In the genomic region with DNA sequence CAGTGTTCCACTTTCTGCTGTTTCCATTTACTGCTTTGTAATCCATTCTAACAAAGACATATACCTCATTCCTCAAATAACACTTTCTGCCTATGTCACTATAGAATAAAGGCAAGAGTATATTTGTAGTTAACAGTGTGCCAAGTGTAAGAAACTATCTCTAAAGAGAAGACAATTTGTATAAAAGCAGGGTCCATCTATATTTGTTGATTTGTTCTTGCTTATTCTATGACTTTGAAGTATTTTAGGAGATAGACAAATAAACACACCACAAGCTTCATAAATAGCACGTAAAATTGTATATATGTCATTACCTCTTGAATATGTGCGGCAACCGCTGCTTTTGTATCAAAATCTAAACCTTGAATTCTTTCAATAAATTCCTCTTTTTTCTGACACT, we compare ENCODE assay signal across 22 cellular contexts. TPM values are rescaled to one million over a fixed set of nuclear protein-coding genes. Genes with fewer than 3 reads are reported as not detected.
A peak's percentile ranks its signal among the peaks of the same experiment; 100 is the strongest.
DNase-seq lines count a peak whose midpoint lies in the region; ATAC-seq, FAIRE-seq and TF ChIP-seq lines count a peak whose summit lies in the region.
"Had no signal": no experiment of that assay in that cellular context is flagged by ENCODE, and none has a peak within 500 bp of the region (broad histone marks: within the 10 kb centered on the region; RNA-seq: fewer than 3 reads in every experiment).

No MANE protein-coding gene starts in this region.

- no TSS peak for BruUV-seq in OCI-LY7 (replicated peaks; lab: Mats Ljungman, UMichigan)
- BruUV-seq in endothelial cell of umbilical vein (replicated peaks; lab: Mats Ljungman, UMichigan), result no TSS peak

- no peak for ATAC-seq in A549

- H3K9me2 ChIP-seq in OCI-LY7 (ENCODE audit: insufficient read depth, low read length), result no peaks in the 10 kb centered on the region

- POLR2A ChIA-PET in A549 (lab: Yijun Ruan, JAX), result interaction anchor here (1.3 kb wide), 1 partner anchor 56 kb away, joined by 3 read pairs; the partner anchor contains the start of gene CCDC88A
- POLR2A ChIA-PET in OCI-LY7 (lab: Charles Lee), result interaction anchor here (1.0 to 1.7 kb wide), 4 partner anchors 10 to 53 kb away, joined by 3 to 6 read pairs (median 4); no protein-coding TSS in a partner anchor
- POLR2A ChIA-PET in endothelial cell of umbilical vein (lab: Charles Lee), result no interaction called here

- peak overlapping the region; percentile 40 for H3K4me2 ChIP-seq in A549
- H3K4me2 ChIP-seq in OCI-LY7 (ENCODE audit: low read length), result peak overlapping the region; percentile 56; the same call in 1 of the 2 replicates
- H3K4me2 ChIP-seq in endothelial cell of umbilical vein (ENCODE audit: insufficient read depth, low read length), result no peak overlapping the region

- no peaks in the 10 kb centered on the region for H3K9me3 ChIP-seq in A549
- H3K9me3 ChIP-seq in OCI-LY7 (ENCODE audit: low read length), result no peaks in the 10 kb centered on the region
- no peaks in the 10 kb centered on the region for H3K9me3 ChIP-seq in endothelial cell of umbilical vein (replicated peaks; ENCODE audit: control insufficient read depth, insufficient read depth, low read length)
- H3K9me3 ChIP-seq: BE2C, Caco-2 had no signal

- WGBS in A549 (ENCODE audit: missing lambda C conversion rate), result 91% methylated on average over 3 of the region's 3 CpGs

- intact Hi-C loops in OCI-LY7 (cut with micrococcal nuclease; ENCODE audit: unreplicated experiment), result no loop called here
- intact Hi-C loops in endothelial cell of umbilical vein (cut with micrococcal nuclease), result loop anchor here (1.0 to 5.0 kb wide), 2 partner anchors 39 to 55 kb away; no protein-coding TSS in a partner anchor

- TF ChIP-seq POLR2A in A549 (IDR thresholded peaks at IDR 0.05; ENCODE audit: low read length), result no peak
- TF ChIP-seq POLR2A in endothelial cell of umbilical vein (IDR thresholded peaks at IDR 0.05; ENCODE audit: low read depth, low read length), result no peak

- H3K4me1 ChIP-seq in A549 (peaks cover 16% of the 10 kb centered on the region), OCI-LY7 (ENCODE audit: insufficient read depth, low read length, poor library complexity, severe bottlenecking) (peaks cover 39% of the 10 kb centered on the region), endothelial cell of umbilical vein (ENCODE audit: control insufficient read depth, extremely low read depth, insufficient read depth, low read length) (peaks cover 24% of the 10 kb centered on the region)
- H3K4me1 ChIP-seq: BE2C, Caco-2 had no signal

- H3K79me2 ChIP-seq in OCI-LY7 (ENCODE audit: insufficient read depth, low read depth, low read length) (peaks cover 4% of the 10 kb centered on the region; the same call in 1 of the 2 replicates), endothelial cell of umbilical vein (ENCODE audit: control insufficient read depth, insufficient read depth, low read length) (no peaks in the 10 kb centered on the region)

- H3K9me1 ChIP-seq in endothelial cell of umbilical vein (replicated peaks; ENCODE audit: control insufficient read depth, extremely low read depth, insufficient read depth, low read length), result peaks cover 2% of the 10 kb centered on the region

- TF ChIP-seq RAD21 in A549 (conservative IDR thresholded peaks at IDR 0.05 in 1 of 2, IDR thresholded peaks at IDR 0.05 in 1 of 2), result no peak

- H3K36me3 ChIP-seq in OCI-LY7 (ENCODE audit: insufficient read depth, low read length) (peaks cover 56% of the 10 kb centered on the region), endothelial cell of umbilical vein (ENCODE audit: control insufficient read depth in 2 of 2, extremely low read depth in 1 of 2, insufficient read depth in 2 of 2, low read length in 2 of 2) (no peaks in the 10 kb centered on the region)
- H3K36me3 ChIP-seq: BE2C had no signal

- peak; percentile 18 for FAIRE-seq in A549 (lab: Jason Lieb, UNC)
- no peak for FAIRE-seq in endothelial cell of umbilical vein (lab: Jason Lieb, UNC)
- FAIRE-seq: GM12891, GM18507, H1 had no signal

- no peak overlapping the region for H3K9ac ChIP-seq in endothelial cell of umbilical vein (replicated peaks; ENCODE audit: extremely low read depth, insufficient read depth, low read length)

- no peak overlapping the region for H2AFZ ChIP-seq in OCI-LY7 (ENCODE audit: low read length)
- no peak overlapping the region for H2AFZ ChIP-seq in endothelial cell of umbilical vein (ENCODE audit: low read depth, low read length)

- DNase-seq in A549 (ENCODE audit: low read depth in 1 of 2, low spot score in 1 of 2) (no peak), OCI-LY7 (ENCODE audit: low spot score) (no peak), endothelial cell of umbilical vein (ENCODE audit: low read depth, low spot score) (peak; percentile 18), substantia nigra (lab: John Stamatoyannopoulos, UW) (no peak), kidney tubule cell (ENCODE audit: low spot score) (no peak), DMS153 treated with DMSO at 0.1 percent for 48 hours (lab: John Stamatoyannopoulos, UW; ENCODE audit: unreplicated experiment) (no peak), D341Med (ENCODE audit: low spot score) (no peak), islet precursor cell (no peak)
- DNase-seq: 8988T; BE2C; Caco-2; CD4-positive, alpha-beta T cell; DMS53; NCI-H1105 treated with DMSO at 0.1 percent for 48 hours; NCI-H1694; NCI-H2107; NCI-H2227 treated with DMSO at 0.1 percent for 48 hours; NCI-H524; NCI-H82 had no signal

- H3K27ac ChIP-seq in A549, result no peak overlapping the region
- H3K27ac ChIP-seq in OCI-LY7 (ENCODE audit: low read depth, low read length, poor library complexity, severe bottlenecking), result no peak overlapping the region
- H3K27ac ChIP-seq in endothelial cell of umbilical vein (ENCODE audit: insufficient read depth, low read depth, low read length), result no peak overlapping the region
- peak overlapping the region; percentile 86 for H3K27ac ChIP-seq in substantia nigra (ENCODE audit: low read depth, low read length, poor library complexity, severe bottlenecking)

- CTCF ChIA-PET in A549 (lab: Yijun Ruan, JAX), result interaction anchor here (0.8 kb wide), 1 partner anchor 27 kb away, joined by 3 read pairs; no protein-coding TSS in a partner anchor
- CTCF ChIA-PET in OCI-LY7 (lab: Charles Lee; ENCODE audit: unreplicated experiment), result no interaction called here
- CTCF ChIA-PET in endothelial cell of umbilical vein (lab: Charles Lee), result interaction anchor here (1.0 to 2.1 kb wide), 3 partner anchors 10 to 68 kb away, joined by 3 to 8 read pairs (median 4); no protein-coding TSS in a partner anchor

- dilution Hi-C loops in endothelial cell of umbilical vein (cut with MboI; ENCODE audit: extremely low pct_ligation_motif_present, low sequenced_read_pairs), result no loop called here

- no peaks in the 10 kb centered on the region for H3K27me3 ChIP-seq in endothelial cell of umbilical vein (ENCODE audit: control insufficient read depth in 2 of 2, insufficient read depth in 2 of 2, low read length in 2 of 2)
- H3K27me3 ChIP-seq: BE2C had no signal

- no peaks in the 10 kb centered on the region for H4K20me1 ChIP-seq in OCI-LY7 (ENCODE audit: insufficient read depth, low read length)
- no peaks in the 10 kb centered on the region for H4K20me1 ChIP-seq in endothelial cell of umbilical vein (replicated peaks; ENCODE audit: control insufficient read depth, extremely low read depth, insufficient read depth, low read length)

- TF ChIP-seq CTCF in A549 (IDR thresholded peaks at IDR 0.05), result no peak
- TF ChIP-seq CTCF in OCI-LY7 (conservative IDR thresholded peaks at IDR 0.05; ENCODE audit: low read length), result no peak
- no peak for TF ChIP-seq CTCF in endothelial cell of umbilical vein (IDR thresholded peaks at IDR 0.05; ENCODE audit: extremely low read depth in 1 of 2, insufficient read depth in 1 of 2, low read depth in 1 of 2, low read length in 2 of 2)

- no peak for TF ChIP-seq EP300 in A549 (IDR thresholded peaks at IDR 0.05)

- H3K4me3 ChIP-seq in A549 (no peak overlapping the region), OCI-LY7 (ENCODE audit: low read depth, low read length, poor library complexity, severe bottlenecking) (no peak overlapping the region), endothelial cell of umbilical vein (replicated peaks in 1 of 3; ENCODE audit: insufficient read depth in 1 of 3, low read depth in 1 of 3, low read length in 3 of 3) (no peak overlapping the region)

TF ChIP-seq in A549, 52 proteins besides CTCF, POLR2A, EP300 and RAD21 (continues in another document):
- TF ChIP-seq JUNB (IDR thresholded peaks at IDR 0.05), result no peak
- TF ChIP-seq CHD2 (IDR thresholded peaks at IDR 0.05; ENCODE audit: low read length, partially characterized antibody), result no peak

TF ChIP-seq in endothelial cell of umbilical vein, 7 proteins besides CTCF, POLR2A, EP300 and RAD21:
- TF ChIP-seq JUN (IDR thresholded peaks at IDR 0.05; ENCODE audit: borderline replicate concordance, insufficient read depth, insufficient read length, low read depth), result no peak
- TF ChIP-seq GATA2 (IDR thresholded peaks at IDR 0.05; ENCODE audit: insufficient read depth, insufficient read length, low read depth, low read length), result no peak
- no peak for TF ChIP-seq POLR2AphosphoS5 (IDR thresholded peaks at IDR 0.05; ENCODE audit: insufficient read depth, low read depth, low read length)
- no peak for TF ChIP-seq MYC (IDR thresholded peaks at IDR 0.05; ENCODE audit: low read depth, low read length)
- no peak for TF ChIP-seq EZH2 (IDR thresholded peaks at IDR 0.05; ENCODE audit: borderline replicate concordance, low read depth, low read length, severe bottlenecking)
- no peak for TF ChIP-seq FOS (IDR thresholded peaks at IDR 0.05; ENCODE audit: borderline replicate concordance, insufficient read depth, low read length)
- TF ChIP-seq, protein P1, sequence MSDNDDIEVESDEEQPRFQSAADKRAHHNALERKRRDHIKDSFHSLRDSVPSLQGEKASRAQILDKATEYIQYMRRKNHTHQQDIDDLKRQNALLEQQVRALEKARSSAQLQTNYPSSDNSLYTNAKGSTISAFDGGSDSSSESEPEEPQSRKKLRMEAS (IDR thresholded peaks at IDR 0.05; ENCODE audit: insufficient read depth, insufficient read length), result no peak

RNA-seq across cellular contexts. Expression of gene CCDC88A, which starts 56.0 kb away (rescaled TPM):
- polyA plus RNA-seq in A549 (2011; rRNA removed) (70.9 and 77.8 TPM in 2 replicates), A549 (2017; fragmentation: RNase III; extraction: RNeasy Plus Mini Kit Qiagen cat#74134 plus additional on column Dnase treatment) (21.3 to 22.8 TPM (median 22.3 TPM) in 3 replicates), endothelial cell of umbilical vein (14.8 and 21.1 TPM in 2 replicates)
- 10.3 and 11.8 TPM in 2 replicates for polyA plus RNA-seq in A549 (2012; cell fraction: cytosol; rRNA removed)
- polyA plus RNA-seq in A549 (2012; cell fraction: nucleus; rRNA removed), result 12.0 and 16.2 TPM in 2 replicates
- polyA minus RNA-seq in A549 (2011; rRNA and poly(A)+ RNA removed), result 108 and 116 TPM in 2 replicates
- 98.4 and 109 TPM in 2 replicates for total RNA-seq in OCI-LY7 (2014; rRNA removed; shearing (Covaris generic))
- total RNA-seq in OCI-LY7 (2022) (110 and 132 TPM in 2 replicates), endothelial cell of umbilical vein (76.8 and 77.4 TPM in 2 replicates)
- polyA plus RNA-seq in endothelial cell of umbilical vein (2011; cell fraction: cytosol; rRNA removed), result 20.2 and 22.4 TPM in 2 replicates
- polyA plus RNA-seq in endothelial cell of umbilical vein (2011; cell fraction: nucleus; rRNA removed), result 60.7 and 81.0 TPM in 2 replicates
- polyA plus RNA-seq in endothelial cell of umbilical vein (2012), result 36.1 and 52.3 TPM in 2 replicates
- 104 and 121 TPM in 2 replicates for polyA minus RNA-seq in endothelial cell of umbilical vein
- 29.4 TPM for polyA minus RNA-seq in endothelial cell of umbilical vein (2011; cell fraction: cytosol; rRNA and poly(A)+ RNA removed)
- polyA minus RNA-seq in endothelial cell of umbilical vein (2011; cell fraction: nucleus; rRNA and poly(A)+ RNA removed), result 122 and 172 TPM in 2 replicates
